8 cellular contexts compared by ENCODE assay signal in genomic region chr14:21014761-21015190, GRCh38. TPM values are rescaled to one million over a fixed set of nuclear protein-coding genes. Genes with fewer than 3 reads are reported as not detected.
A peak's percentile ranks its signal among the peaks of the same experiment; 100 is the strongest.
DNase-seq lines count a peak whose midpoint lies in the region; ATAC-seq, FAIRE-seq and TF ChIP-seq lines count a peak whose summit lies in the region.

No MANE protein-coding gene starts in this region.

- FAIRE-seq in GM12892 (lab: Jason Lieb, UNC): peak; percentile 63

- ATAC-seq in HG03571 (IDR thresholded peaks at IDR 0.05; ENCODE audit: unreplicated experiment): no peak

- no peaks in the 10 kb centered on the region for H3K27me3 ChIP-seq in ovary
- H3K27me3 ChIP-seq in thyroid gland: no peaks in the 10 kb centered on the region

- H3K9me3 ChIP-seq in SK-N-MC (ENCODE audit: low read depth, low read length) (no peaks in the 10 kb centered on the region), ovary (no peaks in the 10 kb centered on the region), thyroid gland (no peaks in the 10 kb centered on the region)

- intact Hi-C loops in ovary (cut with DNase I) (loop anchor here in 3 of 4 donors (1.0 to 10.0 kb wide), 5 partner anchors 24 to 90 kb away; partner anchors contain the start of gene TMEM253 (in 1 of the 3)), thyroid gland (cut with DNase I) (loop anchor here (5.0 kb wide), 1 partner anchor 78 kb away; no protein-coding TSS in a partner anchor)

- DNase-seq in GM12892 (ENCODE audit: insufficient read length) (no peak), NB4 (ENCODE audit: low read depth) (peak; percentile 87), SK-N-MC (ENCODE audit: low read depth, low spot score) (peak; percentile 65), germinal center (ENCODE audit: low spot score) (peak; percentile 63), ovary (peak; percentile 81 to 92 (median 87)), thyroid gland (peak; percentile 84 to 91)
- DNase-seq in activated naive CD4-positive, alpha-beta T cell treated with Interleukin-2 at 50 U/mL for 16 hours: peak; percentile 80

- H3K27ac ChIP-seq in SK-N-MC: no peak overlapping the region
- H3K27ac ChIP-seq in ovary: peak overlapping the region in 1 of 2 donors; percentile 16
- no peak overlapping the region for H3K27ac ChIP-seq in thyroid gland

- 0 to 1% (median 0%) methylated on average over 4 of the region's 4 CpGs for WGBS in ovary, 3 donors
- 0 to 1% methylated on average over 4 of the region's 4 CpGs for WGBS in thyroid gland, 2 donors

- no peak for TF ChIP-seq EP300 in ovary (IDR thresholded peaks at IDR 0.05)

- no peak overlapping the region for H3K9ac ChIP-seq in SK-N-MC (ENCODE audit: insufficient read length)

- TF ChIP-seq CTCF in NB4 (IDR thresholded peaks at IDR 0.05; ENCODE audit: low read depth, low read length) (peak; percentile 80), ovary (IDR thresholded peaks at IDR 0.05) (peak; percentile 81 to 97 (median 96)), thyroid gland (IDR thresholded peaks at IDR 0.05) (peak; percentile 91 to 97 (median 95))

- TF ChIP-seq POLR2A in GM12892 (IDR thresholded peaks at IDR 0.05; ENCODE audit: low read depth, low read length) (no peak), NB4 (IDR thresholded peaks at IDR 0.05; ENCODE audit: extremely low read depth, insufficient read length) (no peak), ovary (IDR thresholded peaks at IDR 0.05) (no peak), thyroid gland (IDR thresholded peaks at IDR 0.05) (no peak)

- H3K4me3 ChIP-seq in NB4 (ENCODE audit: low read depth, low read length) (no peak overlapping the region), SK-N-MC (0 out of 2 replicates have a peak overlapping the region, but pooled peaks have one; percentile 21), ovary (no peak overlapping the region), thyroid gland (replicated peaks in 1 of 3) (no peak overlapping the region)

- H3K4me1 ChIP-seq in ovary (ENCODE audit: insufficient read depth): peaks cover 5% of the 10 kb centered on the region
- H3K4me1 ChIP-seq in thyroid gland: no peaks in the 10 kb centered on the region

- H3K36me3 ChIP-seq in SK-N-MC (ENCODE audit: insufficient read depth, low read length) (no peaks in the 10 kb centered on the region; the same call in 1 of the 2 replicates), ovary (no peaks in the 10 kb centered on the region), thyroid gland (peaks cover 11 to 18% of the 10 kb centered on the region in 2 donors)

RNA-seq across cellular contexts. Expression of gene NDRG2, which starts 10.1 kb away (rescaled TPM):
- not detected for polyA plus RNA-seq in GM12892 (2012; ENCODE audit: missing spikeins)
- total RNA-seq in ovary (100 to 1,000 TPM; 355 to 703 (median 417) TPM), thyroid gland (100 to 1,000 TPM; 152 to 212 (median 183) TPM)
- polyA plus RNA-seq in ovary: 100 to 1,000 TPM; 579 to 585 TPM

RNA-seq across cellular contexts. Expression of gene TPPP2, which starts 15.2 kb away (rescaled TPM):
- not detected for polyA plus RNA-seq in GM12892 (2012; ENCODE audit: missing spikeins)
- total RNA-seq in ovary: 1 to 10 TPM in 5 of 7 donors, under 1 TPM in 1, not detected in 1; 0.72 to 2.5 (median 1.4) TPM
- 1 to 10 TPM in 1 of 2 donors, under 1 TPM in 1; 0.62 to 1.1 TPM for polyA plus RNA-seq in ovary
- total RNA-seq in thyroid gland: not detected

RNA-seq across cellular contexts. Expression of gene SLC39A2, which starts 15.7 kb away (rescaled TPM):
- 0.19 TPM for polyA plus RNA-seq in GM12892 (2012; ENCODE audit: missing spikeins)
- under 1 TPM in 1 of 7 donors, not detected in 6; 0.28 TPM for total RNA-seq in ovary
- polyA plus RNA-seq in ovary: under 1 TPM in 1 of 2 donors, not detected in 1; 0.30 TPM
- total RNA-seq in thyroid gland: not detected

RNA-seq across cellular contexts. Expression of gene RNASE13, which starts 19.8 kb away (rescaled TPM):
- not detected for polyA plus RNA-seq in GM12892 (2012; ENCODE audit: missing spikeins)
- total RNA-seq in ovary (not detected), thyroid gland (not detected)
- not detected for polyA plus RNA-seq in ovary

RNA-seq across cellular contexts. Expression of gene METTL17, which starts 25.0 kb away (rescaled TPM):
- 74.6 TPM for polyA plus RNA-seq in GM12892 (2012; ENCODE audit: missing spikeins)
- 10 to 100 TPM; 42.5 to 65.1 (median 45.7) TPM for total RNA-seq in ovary
- polyA plus RNA-seq in ovary: 10 to 100 TPM; 49.9 to 53.6 TPM
- total RNA-seq in thyroid gland: 100 to 1,000 TPM in 2 of 4 donors, 10 to 100 TPM in 2; 82.8 to 164 (median 114) TPM
